Comparison of ENCODE assay signal across 1 cellular context in genomic region chr2:36485521-36485920, GRCh38.
TF ChIP-seq lines count a peak whose summit lies in the region.

No MANE protein-coding gene starts in this region.

TF ChIP-seq in SK-N-SH treated with all-trans-retinoic acid at 6 μM for 48 hours, 23 proteins besides CTCF, POLR2A, EP300 and RAD21 (continued from another document):
- TF ChIP-seq POU6F1 (CRISPR knock-in tag; IDR thresholded peaks at IDR 0.05; ENCODE audit: borderline replicate concordance, low read depth) (0 out of 2 replicates have a peak, but pooled peaks have one; percentile 57), ZNF70 (CRISPR knock-in tag; IDR thresholded peaks at IDR 0.05) (no peak), ARNTL (CRISPR knock-in tag; IDR thresholded peaks at IDR 0.05; ENCODE audit: borderline replicate concordance, low read depth) (no peak), TCF4 (CRISPR knock-in tag; IDR thresholded peaks at IDR 0.05; ENCODE audit: borderline replicate concordance) (no peak), ZFP3 (CRISPR knock-in tag; IDR thresholded peaks at IDR 0.05) (no peak), CSDC2 (CRISPR knock-in tag; IDR thresholded peaks at IDR 0.05) (peak; percentile 66; the same call in 1 of the 2 replicates), TOX (CRISPR knock-in tag; IDR thresholded peaks at IDR 0.05; ENCODE audit: borderline replicate concordance) (no peak), ISL1 (CRISPR knock-in tag; IDR thresholded peaks at IDR 0.05) (peak; percentile 93)
- TF ChIP-seq, protein P1, sequence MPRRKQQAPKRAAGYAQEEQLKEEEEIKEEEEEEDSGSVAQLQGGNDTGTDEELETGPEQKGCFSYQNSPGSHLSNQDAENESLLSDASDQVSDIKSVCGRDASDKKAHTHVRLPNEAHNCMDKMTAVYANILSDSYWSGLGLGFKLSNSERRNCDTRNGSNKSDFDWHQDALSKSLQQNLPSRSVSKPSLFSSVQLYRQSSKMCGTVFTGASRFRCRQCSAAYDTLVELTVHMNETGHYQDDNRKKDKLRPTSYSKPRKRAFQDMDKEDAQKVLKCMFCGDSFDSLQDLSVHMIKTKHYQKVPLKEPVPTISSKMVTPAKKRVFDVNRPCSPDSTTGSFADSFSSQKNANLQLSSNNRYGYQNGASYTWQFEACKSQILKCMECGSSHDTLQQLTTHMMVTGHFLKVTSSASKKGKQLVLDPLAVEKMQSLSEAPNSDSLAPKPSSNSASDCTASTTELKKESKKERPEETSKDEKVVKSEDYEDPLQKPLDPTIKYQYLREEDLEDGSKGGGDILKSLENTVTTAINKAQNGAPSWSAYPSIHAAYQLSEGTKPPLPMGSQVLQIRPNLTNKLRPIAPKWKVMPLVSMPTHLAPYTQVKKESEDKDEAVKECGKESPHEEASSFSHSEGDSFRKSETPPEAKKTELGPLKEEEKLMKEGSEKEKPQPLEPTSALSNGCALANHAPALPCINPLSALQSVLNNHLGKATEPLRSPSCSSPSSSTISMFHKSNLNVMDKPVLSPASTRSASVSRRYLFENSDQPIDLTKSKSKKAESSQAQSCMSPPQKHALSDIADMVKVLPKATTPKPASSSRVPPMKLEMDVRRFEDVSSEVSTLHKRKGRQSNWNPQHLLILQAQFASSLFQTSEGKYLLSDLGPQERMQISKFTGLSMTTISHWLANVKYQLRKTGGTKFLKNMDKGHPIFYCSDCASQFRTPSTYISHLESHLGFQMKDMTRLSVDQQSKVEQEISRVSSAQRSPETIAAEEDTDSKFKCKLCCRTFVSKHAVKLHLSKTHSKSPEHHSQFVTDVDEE (CRISPR knock-in tag; IDR thresholded peaks at IDR 0.05), result no peak
